Comparison of ENCODE assay signal across 13 cellular contexts in the genomic region with DNA sequence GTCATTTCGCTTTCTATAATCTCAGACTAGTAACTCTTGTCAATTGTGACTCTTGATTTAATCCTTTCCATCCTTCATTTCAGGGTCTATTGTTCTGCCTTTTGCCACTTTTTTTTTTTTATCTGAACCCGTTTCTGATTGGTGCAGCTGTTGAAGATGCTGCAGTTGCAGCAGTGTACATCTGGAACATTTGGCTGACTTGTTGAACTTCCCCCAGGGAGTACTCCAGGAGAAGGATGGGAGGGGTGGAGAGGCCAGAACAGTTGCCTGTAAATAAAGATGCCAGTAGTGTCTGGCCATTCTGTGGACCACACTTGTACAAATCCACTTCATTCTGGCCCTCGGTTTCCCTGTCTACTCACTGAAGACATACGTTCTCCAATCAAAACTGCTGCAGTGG. TPM values are rescaled to one million over a fixed set of nuclear protein-coding genes. Genes with fewer than 3 reads are reported as not detected.
A peak's percentile ranks its signal among the peaks of the same experiment; 100 is the strongest.
DNase-seq lines count a peak whose midpoint lies in the region; ATAC-seq and TF ChIP-seq lines count a peak whose summit lies in the region.
"Had no signal": no experiment of that assay in that cellular context is flagged by ENCODE, and none has a peak within 500 bp of the region (broad histone marks: within the 10 kb centered on the region; RNA-seq: fewer than 3 reads in every experiment).

No MANE protein-coding gene starts in this region.

- H3K9me3 Mint-ChIP-seq in nephron progenitor cell = peaks cover 36% of the 10 kb centered on the region
- no peaks in the 10 kb centered on the region for H3K9me3 Mint-ChIP-seq in activated T-cell treated with anti-CD3 and anti-CD28 coated beads, Interleukin-2, amount 50 U/mL, for 72 hours
- H3K9me3 Mint-ChIP-seq: activated B cell treated with CpG ODN at 0.5 μM for 24 hours had no signal

- peaks cover 13% of the 10 kb centered on the region for H3K27me3 Mint-ChIP-seq in nephron progenitor cell (ENCODE audit: low read depth, poor library complexity)
- H3K27me3 Mint-ChIP-seq in activated T-cell treated with anti-CD3 and anti-CD28 coated beads, Interleukin-2, amount 50 U/mL, for 72 hours (ENCODE audit: low read depth) = peaks cover 45% of the 10 kb centered on the region
- H3K27me3 Mint-ChIP-seq: T-helper 17 cell had no signal

- peak overlapping the region; percentile 62 to 89 (median 74); a peak in 15 of 22 replicates for H3K4me2 ChIP-seq in BLaER1 treated with 17β-estradiol and CSF1 and Interleukin-3, amounts not matched to agents 10 nM and 100 nM

- peaks cover 0 to 7% (median 0%) of the 10 kb centered on the region in 11 experiments; a peak in 3 of 22 replicates for H4K20me1 ChIP-seq in BLaER1 treated with 17β-estradiol and CSF1 and Interleukin-3, amounts not matched to agents 10 nM and 100 nM

- H3K36me3 ChIP-seq in BLaER1 treated with 17β-estradiol and CSF1 and Interleukin-3, amounts not matched to agents 10 nM and 100 nM = no peaks in the 10 kb centered on the region
- H3K36me3 ChIP-seq in HUES48 (ENCODE audit: control insufficient read depth, insufficient read depth, low read length) (no peaks in the 10 kb centered on the region), ectodermal cell (ENCODE audit: control insufficient read depth, insufficient read depth, low read length) (no peaks in the 10 kb centered on the region)
- H3K36me3 ChIP-seq: thyroid gland had no signal

- ATAC-seq in GM21367 (IDR thresholded peaks at IDR 0.05; ENCODE audit: unreplicated experiment) (no peak), HG02798 (IDR thresholded peaks at IDR 0.05; ENCODE audit: poor library complexity, unreplicated experiment) (no peak)
- no peak for ATAC-seq in activated T-cell treated with anti-CD3 and anti-CD28 coated beads, Interleukin-2, amount 50 U/mL, for 72 hours (replicated peaks in 1 of 2)

- H3K27me3 ChIP-seq in BLaER1 treated with 17β-estradiol and CSF1 and Interleukin-3, amounts not matched to agents 10 nM and 100 nM = peaks cover 60 to 95% (median 87%) of the 10 kb centered on the region in 11 experiments
- H3K27me3 ChIP-seq in HUES48 (ENCODE audit: control insufficient read depth, insufficient read depth, low read length) = peaks cover 14% of the 10 kb centered on the region
- peaks cover 14% of the 10 kb centered on the region for H3K27me3 ChIP-seq in ectodermal cell (ENCODE audit: control insufficient read depth, insufficient read depth, low read length, poor library complexity, severe bottlenecking)
- H3K27me3 ChIP-seq: thyroid gland had no signal

- peaks cover 9 to 24% (median 14%) of the 10 kb centered on the region in 10 experiments; a peak in 16 of 20 replicates for H3K4me1 ChIP-seq in BLaER1 treated with 17β-estradiol and CSF1 and Interleukin-3, amounts not matched to agents 10 nM and 100 nM
- H3K4me1 ChIP-seq in HUES48 (ENCODE audit: control insufficient read depth, insufficient read depth, low read length) (no peaks in the 10 kb centered on the region), ectodermal cell (ENCODE audit: control insufficient read depth, insufficient read depth, low read length) (peaks cover 6% of the 10 kb centered on the region)
- H3K4me1 ChIP-seq: thyroid gland had no signal

- peaks cover 31% of the 10 kb centered on the region for H3K4me1 Mint-ChIP-seq in nephron progenitor cell
- no peaks in the 10 kb centered on the region for H3K4me1 Mint-ChIP-seq in activated T-cell treated with anti-CD3 and anti-CD28 coated beads, Interleukin-2, amount 50 U/mL, for 72 hours (ENCODE audit: low read depth)
- H3K4me1 Mint-ChIP-seq: T-helper 17 cell had no signal

- H3K4me3 ChIP-seq in BLaER1 treated with 17β-estradiol and CSF1 and Interleukin-3, amounts not matched to agents 10 nM and 100 nM = peak overlapping the region in 1 of 10 experiments; percentile 64; a peak in 1 of 20 replicates
- no peak overlapping the region for H3K4me3 ChIP-seq in HUES48 (ENCODE audit: low read depth, low read length)
- H3K4me3 ChIP-seq in ectodermal cell (ENCODE audit: insufficient read depth, low read depth, low read length) = no peak overlapping the region
- H3K4me3 ChIP-seq: thyroid gland had no signal

- no peak for DNase-seq in nephron progenitor cell
- no peak for DNase-seq in islet precursor cell
- DNase-seq in activated T-cell treated with anti-CD3 and anti-CD28 coated beads, Interleukin-2, amount 50 U/mL, for 72 hours = no peak
- DNase-seq: activated B cell treated with CpG ODN at 0.5 μM for 24 hours, cerebellar nuclear complex, T-helper 17 cell, thyroid gland had no signal

- H3K4me3 Mint-ChIP-seq in nephron progenitor cell = peak overlapping the region; percentile 70
- no peak overlapping the region for H3K4me3 Mint-ChIP-seq in activated T-cell treated with anti-CD3 and anti-CD28 coated beads, Interleukin-2, amount 50 U/mL, for 72 hours

- H3K27ac ChIP-seq in BLaER1 treated with 17β-estradiol and CSF1 and Interleukin-3, amounts not matched to agents 10 nM and 100 nM = no peak overlapping the region
- H3K27ac ChIP-seq in HUES48 (ENCODE audit: low read depth, low read length) (peak overlapping the region; percentile 70), ectodermal cell (ENCODE audit: insufficient read depth, low read depth, low read length, poor library complexity, severe bottlenecking) (peak overlapping the region; percentile 69)
- H3K27ac ChIP-seq: thyroid gland had no signal

- no peak overlapping the region for H3K9ac ChIP-seq in BLaER1 treated with 17β-estradiol and CSF1 and Interleukin-3, amounts not matched to agents 10 nM and 100 nM
- no peak overlapping the region for H3K9ac ChIP-seq in HUES48 (ENCODE audit: low read depth, low read length)

- no peaks in the 10 kb centered on the region for H3K36me3 Mint-ChIP-seq in nephron progenitor cell (ENCODE audit: low read depth)
- H3K36me3 Mint-ChIP-seq in activated T-cell treated with anti-CD3 and anti-CD28 coated beads, Interleukin-2, amount 50 U/mL, for 72 hours (ENCODE audit: insufficient read depth in 2 of 2) = no peaks in the 10 kb centered on the region

- no peaks in the 10 kb centered on the region for H3K9me3 ChIP-seq in BLaER1 treated with 17β-estradiol and CSF1 and Interleukin-3, amounts not matched to agents 10 nM and 100 nM (replicated peaks in 1 of 11)
- H3K9me3 ChIP-seq in HUES48 (ENCODE audit: control insufficient read depth, insufficient read depth, low read length) = peaks cover 40% of the 10 kb centered on the region
- no peaks in the 10 kb centered on the region for H3K9me3 ChIP-seq in ectodermal cell (ENCODE audit: control insufficient read depth, low read length)
- H3K9me3 ChIP-seq: thyroid gland had no signal

- no peak for TF ChIP-seq CTCF in nephron progenitor cell (IDR thresholded peaks at IDR 0.05)

- WGBS in ectodermal cell, 2 experiments = 71 to 74% methylated on average over 4 of the region's 4 CpGs

- H3K27ac Mint-ChIP-seq in nephron progenitor cell = no peak overlapping the region
- H3K27ac Mint-ChIP-seq in activated T-cell treated with anti-CD3 and anti-CD28 coated beads, Interleukin-2, amount 50 U/mL, for 72 hours = no peak overlapping the region
- H3K27ac Mint-ChIP-seq: activated B cell treated with CpG ODN at 0.5 μM for 24 hours, T-helper 17 cell had no signal

RNA-seq across cellular contexts. Expression of gene EDA, which starts 1.0 kb away (rescaled TPM):
- 9.5 TPM for polyA plus RNA-seq in ectodermal cell (2013, experiment 1 of 4)
- polyA plus RNA-seq in ectodermal cell (2013, experiment 2 of 4) = 7.0 TPM
- polyA plus RNA-seq in ectodermal cell (2013, experiment 3 of 4) = 6.6 TPM
- polyA plus RNA-seq in ectodermal cell (2013, experiment 4 of 4) = 7.3 TPM
- 1 to 10 TPM; 2.2 to 4.3 TPM for total RNA-seq in activated T-cell treated with anti-CD3 and anti-CD28 coated beads, Interleukin-2, amount 50 U/mL, for 72 hours
- total RNA-seq: activated B cell treated with CpG ODN at 0.5 μM for 24 hours, fibroblast of villous mesenchyme had no signal

Comparison
In these comparisons a context has a peak if more than half of its experiments do, and no peak if none do; other contexts are left out.
1. H3K27ac ChIP-seq: peak in HUES48 (single experiment) and ectodermal cell (single experiment); none in BLaER1 treated with 17β-estradiol and CSF1 and Interleukin-3, amounts not matched to agents 10 nM and 100 nM (0 of 11).